Comparison of ENCODE assay signal across 8 cellular contexts in the genomic region with DNA sequence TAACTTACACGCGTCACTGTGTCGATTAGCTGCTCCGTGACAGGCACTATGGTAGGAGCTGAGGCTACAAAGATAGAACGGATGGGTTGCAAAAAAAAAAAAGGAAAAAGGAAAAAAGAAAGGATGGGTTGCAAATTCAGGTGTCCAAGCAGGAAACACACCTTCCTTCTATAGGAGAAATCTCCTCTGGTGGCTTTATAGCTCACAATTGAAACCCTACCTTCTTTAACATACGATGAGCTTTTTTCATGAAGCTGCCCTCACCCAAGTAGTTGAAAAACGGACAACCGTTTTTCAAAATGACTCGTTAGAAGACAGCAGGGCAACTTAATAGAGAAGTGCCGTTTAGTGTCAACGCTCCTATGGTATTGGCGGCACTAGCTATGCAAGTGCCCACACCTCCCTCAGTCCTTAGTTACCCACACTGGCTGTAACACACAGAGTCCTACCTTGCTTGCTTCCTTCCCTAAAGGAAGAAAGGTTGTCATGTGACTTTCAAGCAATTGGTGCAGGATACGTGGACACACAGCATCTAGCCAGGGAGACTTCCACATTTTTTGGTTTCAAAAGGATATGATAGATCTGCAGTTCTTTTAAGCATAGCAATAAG. TPM values are rescaled to one million over a fixed set of nuclear protein-coding genes. Genes with fewer than 3 reads are reported as not detected.
DNase-seq lines count a peak whose midpoint lies in the region; ATAC-seq and TF ChIP-seq lines count a peak whose summit lies in the region.

No MANE protein-coding gene starts in this region.

- H3K4me3 ChIP-seq in HAP-1 = peak overlapping the region; percentile 90

- TF ChIP-seq CTCF in osteocyte (IDR thresholded peaks at IDR 0.05) = no peak

- DNase-seq in NCI-H510A treated with DMSO at 0.1 percent for 48 hours (lab: John Stamatoyannopoulos, UW) (peak; percentile 48), NCI-H510A (lab: John Stamatoyannopoulos, UW) (no peak), HAP-1 (ENCODE audit: low spot score in 2 of 2) (peak; percentile 17 to 19), NCI-H2171 treated with DMSO at 0.1 percent for 48 hours (lab: John Stamatoyannopoulos, UW) (peak; percentile 84), Right ventricle myocardium superior (no peak), osteocyte (ENCODE audit: extremely low spot score, unreplicated experiment) (peak; percentile 15), NCI-H446 treated with DMSO at 0.1 percent for 48 hours (lab: John Stamatoyannopoulos, UW) (no peak)
- DNase-seq in activated naive CD4-positive, alpha-beta T cell treated with anti-CD3 and anti-CD28 coated beads, Interleukin-2, amount 50 U/mL, for 72 hours (ENCODE audit: low spot score in 2 of 2) = no peak

- intact Hi-C loops in Right ventricle myocardium superior (cut with DNase I) = loop anchor here (10.0 kb wide), 1 partner anchor 64 kb away; the partner anchor contains the start of gene ATXN3

- in situ Hi-C loops in HAP-1 (cut with MboI; ENCODE audit: low sequenced_read_pairs) = no loop called here

- H3K9me3 ChIP-seq in HAP-1 = no peaks in the 10 kb centered on the region

- peaks cover 0 to 4% of the 10 kb centered on the region in 2 donors for H3K9me3 Mint-ChIP-seq in activated naive CD4-positive, alpha-beta T cell treated with anti-CD3 and anti-CD28 coated beads, Interleukin-2, amount 50 U/mL, for 72 hours
- no peaks in the 10 kb centered on the region for H3K9me3 Mint-ChIP-seq in osteocyte (ENCODE audit: unreplicated experiment)

- H3K27me3 ChIP-seq in HAP-1 (ENCODE audit: low read depth) = no peaks in the 10 kb centered on the region

- H3K36me3 ChIP-seq in HAP-1 (replicated peaks) = no peaks in the 10 kb centered on the region; the same call in 1 of the 2 replicates

- peak overlapping the region; percentile 99 for H3K4me3 Mint-ChIP-seq in osteocyte (ENCODE audit: unreplicated experiment)

- H3K4me1 Mint-ChIP-seq in osteocyte (ENCODE audit: unreplicated experiment) = peaks cover 32% of the 10 kb centered on the region

- peaks cover 23% of the 10 kb centered on the region for H3K4me1 ChIP-seq in HAP-1

- peak; percentile 15 to 87 for ATAC-seq in activated naive CD4-positive, alpha-beta T cell treated with anti-CD3 and anti-CD28 coated beads, Interleukin-2, amount 50 U/mL, for 72 hours
- ATAC-seq in Right ventricle myocardium superior (ENCODE audit: poor library complexity) = peak; percentile 38

- H3K27me3 Mint-ChIP-seq in osteocyte (ENCODE audit: unreplicated experiment) = no peaks in the 10 kb centered on the region

- H3K36me3 Mint-ChIP-seq in activated naive CD4-positive, alpha-beta T cell treated with anti-CD3 and anti-CD28 coated beads, Interleukin-2, amount 50 U/mL, for 72 hours = peaks cover 24 to 27% of the 10 kb centered on the region in 2 donors
- H3K36me3 Mint-ChIP-seq in osteocyte (ENCODE audit: unreplicated experiment) = peaks cover 3% of the 10 kb centered on the region

- peak overlapping the region; percentile 99 to 100 for H3K27ac Mint-ChIP-seq in activated naive CD4-positive, alpha-beta T cell treated with anti-CD3 and anti-CD28 coated beads, Interleukin-2, amount 50 U/mL, for 72 hours
- peak overlapping the region; percentile 99 for H3K27ac Mint-ChIP-seq in osteocyte (ENCODE audit: unreplicated experiment)

RNA-seq across cellular contexts. Expression of gene TRIP11, which starts 0.7 kb away (rescaled TPM):
- 10 to 100 TPM; 27.3 to 32.3 TPM for total RNA-seq in activated naive CD4-positive, alpha-beta T cell treated with anti-CD3 and anti-CD28 coated beads, Interleukin-2, amount 50 U/mL, for 72 hours
- total RNA-seq in Right ventricle myocardium superior = 47.7 TPM
- 74.8 and 75.1 TPM in 2 replicates for total RNA-seq in osteocyte

Comparison
In these comparisons a context has a peak if more than half of its experiments do, and no peak if none do; other contexts are left out.
1. DNase-seq: peak in NCI-H510A treated with DMSO at 0.1 percent for 48 hours (single experiment), HAP-1 (2 of 2), NCI-H2171 treated with DMSO at 0.1 percent for 48 hours (single experiment) and osteocyte (single experiment); none in NCI-H510A (single experiment), activated naive CD4-positive, alpha-beta T cell treated with anti-CD3 and anti-CD28 coated beads, Interleukin-2, amount 50 U/mL, for 72 hours (0 of 2), Right ventricle myocardium superior (single experiment) and NCI-H446 treated with DMSO at 0.1 percent for 48 hours (single experiment).